ENCODE assay signal across 12 cellular contexts in genomic region chr14:50804181-50804721, GRCh38. TPM values are rescaled to one million over a fixed set of nuclear protein-coding genes. Genes with fewer than 3 reads are reported as not detected.
DNase-seq lines count a peak whose midpoint lies in the region; ATAC-seq and TF ChIP-seq lines count a peak whose summit lies in the region.
"Had no signal": no experiment of that assay in that cellular context is flagged by ENCODE, and none has a peak within 500 bp of the region (broad histone marks: within the 10 kb centered on the region; RNA-seq: fewer than 3 reads in every experiment).

No MANE protein-coding gene starts in this region.

- no peak overlapping the region for H3K4me3 ChIP-seq in muscle layer of colon (ENCODE audit: low read depth in 1 of 2, low read length in 2 of 2)
- no peak overlapping the region for H3K4me3 ChIP-seq in aorta (ENCODE audit: low read length in 2 of 2)

- H3K4me1 Mint-ChIP-seq in natural killer cell, result peaks cover 0 to 5% of the 10 kb centered on the region in 2 donors

- no peaks in the 10 kb centered on the region for H3K9me3 ChIP-seq in muscle layer of colon (ENCODE audit: low read length)
- H3K9me3 ChIP-seq in aorta (ENCODE audit: control insufficient read depth, low read length), result no peaks in the 10 kb centered on the region

- intact Hi-C loops in Right ventricle myocardium inferior (cut with DNase I) (no loop called here), cardiac septum (cut with DNase I) (no loop called here), aorta (cut with DNase I) (no loop called here), natural killer cell (cut with micrococcal nuclease) (no loop called here)

- H3K27me3 Mint-ChIP-seq in natural killer cell (ENCODE audit: low read depth in 2 of 2), result no peaks in the 10 kb centered on the region

- no peak overlapping the region for H3K27ac Mint-ChIP-seq in natural killer cell
- H3K27ac Mint-ChIP-seq: T-helper 1 cell treated with Interleukin-12 subunit alpha and Interleukin-12 subunit beta and Interleukin-4 antibody, amounts not matched to agents 30 μg/mL and 1 μg/mL, for 36 hours had no signal

- H3K4me3 Mint-ChIP-seq in natural killer cell, result no peak overlapping the region
- H3K4me3 Mint-ChIP-seq: T-helper 1 cell treated with Interleukin-12 subunit alpha and Interleukin-12 subunit beta and Interleukin-4 antibody, amounts not matched to agents 30 μg/mL and 1 μg/mL, for 36 hours had no signal

- no peaks in the 10 kb centered on the region for H3K36me3 Mint-ChIP-seq in natural killer cell

- DNase-seq in Right ventricle myocardium inferior (ENCODE audit: missing footprints), result no peak
- DNase-seq in cardiac septum (ENCODE audit: low spot score), result no peak
- DNase-seq in dedifferentiated amniotic fluid mesenchymal stem cell (ENCODE audit: extremely low spot score), result peak; percentile 27
- peak in 1 of 2 donors; percentile 41 for DNase-seq in aorta
- DNase-seq in SHP77 treated with DMSO at 0.1 percent for 48 hours (lab: John Stamatoyannopoulos, UW), result no peak
- DNase-seq in NCI-H446 treated with DMSO at 0.1 percent for 48 hours (lab: John Stamatoyannopoulos, UW), result no peak
- DNase-seq in natural killer cell, result no peak
- DNase-seq: NCI-H1417 treated with DMSO at 0.1 percent for 48 hours; stimulated activated naive CD8-positive, alpha-beta T cell treated with anti-CD3 and anti-CD28 coated beads, Interleukin-15, Interleukin-2, amounts not matched to agents 100 U/mL and 50 U/mL, for 24 hours had no signal

- H3K27ac ChIP-seq in muscle layer of colon (ENCODE audit: low read depth, low read length) (peak overlapping the region; percentile 48), aorta (ENCODE audit: low read depth in 1 of 2, low read length in 2 of 2) (peak overlapping the region in 1 of 2 donors; percentile 76)
- H3K27ac ChIP-seq: HL-60 had no signal

- no peak overlapping the region for H3K9ac ChIP-seq in muscle layer of colon (ENCODE audit: low read length)

- H3K27me3 ChIP-seq in muscle layer of colon (ENCODE audit: control insufficient read depth in 1 of 2, insufficient read depth in 2 of 2, low read length in 2 of 2) (no peaks in the 10 kb centered on the region), aorta (ENCODE audit: control insufficient read depth in 1 of 2, insufficient read depth in 2 of 2, low read length in 1 of 2) (no peaks in the 10 kb centered on the region)

- TF ChIP-seq CTCF in natural killer cell (IDR thresholded peaks at IDR 0.05), result no peak

- H3K36me3 ChIP-seq in muscle layer of colon (ENCODE audit: insufficient read depth, low read length) (peaks cover 7% of the 10 kb centered on the region), aorta (ENCODE audit: control insufficient read depth in 1 of 2, insufficient read depth in 2 of 2, low read length in 1 of 2) (no peaks in the 10 kb centered on the region)

- no peaks in the 10 kb centered on the region for H3K9me3 Mint-ChIP-seq in natural killer cell
- H3K9me3 Mint-ChIP-seq: T-helper 1 cell treated with Interleukin-12 subunit alpha and Interleukin-12 subunit beta and Interleukin-4 antibody, amounts not matched to agents 30 μg/mL and 1 μg/mL, for 36 hours had no signal

- H3K4me1 ChIP-seq in muscle layer of colon (ENCODE audit: insufficient read depth, low read length) (no peaks in the 10 kb centered on the region), aorta (ENCODE audit: control insufficient read depth in 1 of 2, insufficient read depth in 2 of 2, low read length in 2 of 2) (no peaks in the 10 kb centered on the region)

- WGBS in aorta, 2 donors, result 5% methylated on average over 5 of the region's 5 CpGs

- ATAC-seq in Right ventricle myocardium inferior (peak; percentile 63), aorta (ENCODE audit: low FRiP score) (peak; percentile 72), natural killer cell (no peak)
- ATAC-seq: stimulated activated naive CD8-positive, alpha-beta T cell treated with anti-CD3 and anti-CD28 coated beads, Interleukin-15, Interleukin-2, amounts not matched to agents 100 U/mL and 50 U/mL, for 24 hours had no signal

RNA-seq across cellular contexts. Expression of gene NIN, which starts 26.7 kb away (rescaled TPM):
- 22.2 TPM for total RNA-seq in Right ventricle myocardium inferior
- 59.2 TPM for total RNA-seq in cardiac septum
- total RNA-seq in aorta, result 10 to 100 TPM; 54.3 to 57.7 TPM
- polyA plus RNA-seq in aorta, result 1 to 10 TPM; 7.7 to 8.1 TPM
- 100 to 1,000 TPM in 2 of 3 donors, 10 to 100 TPM in 1; 90.8 to 127 (median 118) TPM for total RNA-seq in natural killer cell

Comparison
In these comparisons a context has a peak if more than half of its experiments do, and no peak if none do; other contexts are left out.
1. ATAC-seq: peak in Right ventricle myocardium inferior (single experiment) and aorta (single experiment); none in natural killer cell (0 of 3).